In genomic region chr7:87219545-87220025, GRCh38 we compare ENCODE assay signal across 1 cellular context.
TF ChIP-seq lines count a peak whose summit lies in the region.

TMEM243 (minus strand) TSS chr7:87219732; CDS start chr7:87219503, 229 bp downstream.

TF ChIP-seq in HepG2, 621 proteins besides CTCF, POLR2A, EP300 and RAD21 (continued from another document):
- peak; percentile 15; the same call in 1 of the 2 replicates for TF ChIP-seq ZBTB14 (CRISPR knock-in tag; IDR thresholded peaks at IDR 0.05)
- peak; percentile 4; the same call in 1 of the 2 replicates for TF ChIP-seq GATAD1 (CRISPR knock-in tag; IDR thresholded peaks at IDR 0.05)
- TF ChIP-seq ELF3 (CRISPR knock-in tag; IDR thresholded peaks at IDR 0.05) = peak; percentile 68
- no peak for TF ChIP-seq ZMAT5 (CRISPR knock-in tag; IDR thresholded peaks at IDR 0.05; ENCODE audit: borderline replicate concordance, low read depth)
- peak; percentile 58; the same call in 1 of the 2 replicates for TF ChIP-seq ZFP90 (CRISPR knock-in tag; IDR thresholded peaks at IDR 0.05; ENCODE audit: borderline replicate concordance)
- peak; percentile 11; the same call in 1 of the 2 replicates for TF ChIP-seq CCDC6 (CRISPR knock-in tag; IDR thresholded peaks at IDR 0.05)
- 0 out of 4 replicates have a peak, but pooled peaks of 1 of the 2 experiments have one; percentile 7 for TF ChIP-seq HMGXB4 (CRISPR knock-in tag; IDR thresholded peaks at IDR 0.05; ENCODE audit: borderline replicate concordance in 1 of 2, low read depth in 1 of 2)
- peak; percentile 51; the same call in 1 of the 2 replicates for TF ChIP-seq SAP130 (CRISPR knock-in tag; IDR thresholded peaks at IDR 0.05; ENCODE audit: low read depth)
- TF ChIP-seq PAXIP1 (CRISPR knock-in tag; conservative IDR thresholded peaks at IDR 0.05) = no peak
- TF ChIP-seq ZNF772 (CRISPR knock-in tag; IDR thresholded peaks at IDR 0.05) = 0 out of 2 replicates have a peak, but pooled peaks have one; percentile 59
- no peak for TF ChIP-seq SP140L (CRISPR knock-in tag; IDR thresholded peaks at IDR 0.05; ENCODE audit: borderline replicate concordance)
- 0 out of 2 replicates have a peak, but pooled peaks have one; percentile 5 for TF ChIP-seq KAT8 (CRISPR knock-in tag; IDR thresholded peaks at IDR 0.05)
- TF ChIP-seq ZNF788 (CRISPR knock-in tag; IDR thresholded peaks at IDR 0.05; ENCODE audit: borderline replicate concordance) = 0 out of 2 replicates have a peak, but pooled peaks have one; percentile 23
- 0 out of 2 replicates have a peak, but pooled peaks have one; percentile 5 for TF ChIP-seq ZNF280D (CRISPR knock-in tag; IDR thresholded peaks at IDR 0.05)
- 0 out of 2 replicates have a peak, but pooled peaks have one; percentile 19 for TF ChIP-seq TSC22D2 (CRISPR knock-in tag; IDR thresholded peaks at IDR 0.05; ENCODE audit: borderline replicate concordance)
- TF ChIP-seq HIVEP1 (CRISPR knock-in tag; IDR thresholded peaks at IDR 0.05) = 0 out of 2 replicates have a peak, but pooled peaks have one; percentile 7
- 0 out of 2 replicates have a peak, but pooled peaks have one; percentile 59 for TF ChIP-seq ZNF256 (CRISPR knock-in tag; conservative IDR thresholded peaks at IDR 0.05)
- TF ChIP-seq GABPB1 (CRISPR knock-in tag; IDR thresholded peaks at IDR 0.05) = peak; percentile 65
- TF ChIP-seq NFYB (CRISPR knock-in tag; IDR thresholded peaks at IDR 0.05) = 0 out of 2 replicates have a peak, but pooled peaks have one; percentile 26
- 0 out of 2 replicates have a peak, but pooled peaks have one; percentile 34 for TF ChIP-seq IRF9 (CRISPR knock-in tag; IDR thresholded peaks at IDR 0.05; ENCODE audit: borderline replicate concordance)
- 0 out of 2 replicates have a peak, but pooled peaks have one; percentile 1 for TF ChIP-seq HOXA5 (CRISPR knock-in tag; IDR thresholded peaks at IDR 0.05)
- peak; percentile 46 for TF ChIP-seq AGO2 (optimal IDR thresholded peaks at IDR 0.05; ENCODE audit: low read depth, low read length)
- TF ChIP-seq SP5 (CRISPR knock-in tag; IDR thresholded peaks at IDR 0.05; ENCODE audit: borderline replicate concordance, low read depth) = peak; percentile 51; the same call in 1 of the 2 replicates
- 0 out of 2 replicates have a peak, but pooled peaks have one; percentile 9 for TF ChIP-seq CHD2 (IDR thresholded peaks at IDR 0.05; ENCODE audit: low read depth, low read length)
- peak; percentile 13; the same call in 1 of the 2 replicates for TF ChIP-seq ETV5 (CRISPR knock-in tag; IDR thresholded peaks at IDR 0.05; ENCODE audit: borderline replicate concordance)
- 0 out of 2 replicates have a peak, but pooled peaks have one; percentile 39 for TF ChIP-seq SPEN (CRISPR knock-in tag; IDR thresholded peaks at IDR 0.05; ENCODE audit: low read depth)
- TF ChIP-seq ZNF687 (CRISPR knock-in tag; IDR thresholded peaks at IDR 0.05) = peak; percentile 57
- peak; percentile 52; the same call in 1 of the 2 replicates for TF ChIP-seq KDM2A (CRISPR knock-in tag; IDR thresholded peaks at IDR 0.05; ENCODE audit: borderline replicate concordance, low read depth)
- TF ChIP-seq GMEB1 (CRISPR knock-in tag; IDR thresholded peaks at IDR 0.05; ENCODE audit: borderline replicate concordance) = no peak; the same call in 1 of the 2 replicates
- peak; percentile 27; the same call in 1 of the 2 replicates for TF ChIP-seq THAP9 (CRISPR knock-in tag; IDR thresholded peaks at IDR 0.05; ENCODE audit: borderline replicate concordance)
- no peak for TF ChIP-seq ZNF136 (CRISPR knock-in tag; IDR thresholded peaks at IDR 0.05; ENCODE audit: low read depth)
- 0 out of 2 replicates have a peak, but pooled peaks have one; percentile 43 for TF ChIP-seq HMG20B (CRISPR knock-in tag; conservative IDR thresholded peaks at IDR 0.05)
- TF ChIP-seq HDAC1 (CRISPR knock-in tag; IDR thresholded peaks at IDR 0.05) = peak; percentile 15; the same call in 1 of the 2 replicates
